ENCODE assay signal across 20 cellular contexts in genomic region chr10:13462551-13462950, GRCh38.
"Had no signal": no experiment of that assay in that cellular context is flagged by ENCODE, and none has a peak within 500 bp of the region (broad histone marks: within the 10 kb centered on the region; RNA-seq: fewer than 3 reads in every experiment).

No MANE protein-coding gene starts in this region.

- ATAC-seq: foreskin keratinocyte; left ventricle myocardium superior; right lobe of liver; stimulated activated effector memory CD8-positive, alpha-beta T cell treated with anti-CD3 and anti-CD28 coated beads, Interleukin-12 subunit alpha, Interleukin-12 subunit beta, amount 100 ng/mL, for 72 hours had no signal

- H3K27ac ChIP-seq: foreskin keratinocyte, parathyroid adenoma, right lobe of liver, stomach, suprapubic skin, tibial nerve had no signal

- H3K9me3 ChIP-seq: right lobe of liver, stomach, suprapubic skin, tibial nerve had no signal

- H3K4me3 ChIP-seq: right lobe of liver, stomach, suprapubic skin, tibial nerve had no signal

- DNase-seq: activated CD4-positive, alpha-beta T cell treated with anti-CD3 and anti-CD28 coated beads for 1 hour; activated T-cell treated with anti-CD3 and anti-CD28 coated beads, Interleukin-2, amount 50 U/mL, for 1 hour; amygdala; effector CD4-positive, alpha-beta T cell; left ventricle myocardium superior; mammary epithelial cell; nucleus accumbens; right lobe of liver; small intestine; stimulated activated CD4-positive, alpha-beta T cell treated with anti-CD3 and anti-CD28 coated beads, Interleukin-2, amount 100 ng/mL, for 24 hours; stomach; T-helper 9 cell had no signal

- H3K36me3 ChIP-seq: right lobe of liver, suprapubic skin had no signal

- H3K36me3 Mint-ChIP-seq: stimulated activated effector memory CD8-positive, alpha-beta T cell treated with anti-CD3 and anti-CD28 coated beads, Interleukin-12 subunit alpha, Interleukin-12 subunit beta, amount 100 ng/mL, for 72 hours had no signal

- H3K4me1 Mint-ChIP-seq: stimulated activated effector memory CD8-positive, alpha-beta T cell treated with anti-CD3 and anti-CD28 coated beads, Interleukin-12 subunit alpha, Interleukin-12 subunit beta, amount 100 ng/mL, for 72 hours had no signal

- H3K27me3 Mint-ChIP-seq: dendritic cell treated with granulocyte-macrophage colony-stimulating factor and Interleukin-4, amounts not matched to agents 40 ng/mL and 50 ng/mL, for 4 days had no signal

- H3K27ac Mint-ChIP-seq: activated naive CD4-positive, alpha-beta T cell treated with anti-CD3 and anti-CD28 coated beads, Interleukin-2, amount 50 U/mL, for 72 hours; brain; dendritic cell treated with granulocyte-macrophage colony-stimulating factor and Interleukin-4, amounts not matched to agents 40 ng/mL and 50 ng/mL, for 4 days; stimulated activated effector memory CD8-positive, alpha-beta T cell treated with anti-CD3 and anti-CD28 coated beads, Interleukin-12 subunit alpha, Interleukin-12 subunit beta, amount 100 ng/mL, for 72 hours had no signal

- H3K27me3 ChIP-seq: foreskin keratinocyte, right lobe of liver, stomach, suprapubic skin, tibial nerve had no signal

- H3K4me1 ChIP-seq: foreskin keratinocyte, parathyroid adenoma, right lobe of liver, stomach, suprapubic skin, tibial nerve had no signal

- H3K4me3 Mint-ChIP-seq: brain; dendritic cell treated with granulocyte-macrophage colony-stimulating factor and Interleukin-4, amounts not matched to agents 40 ng/mL and 50 ng/mL, for 4 days; stimulated activated effector memory CD8-positive, alpha-beta T cell treated with anti-CD3 and anti-CD28 coated beads, Interleukin-12 subunit alpha, Interleukin-12 subunit beta, amount 100 ng/mL, for 72 hours had no signal
